Comparison of ENCODE assay signal across 1 cellular context in the genomic region with DNA sequence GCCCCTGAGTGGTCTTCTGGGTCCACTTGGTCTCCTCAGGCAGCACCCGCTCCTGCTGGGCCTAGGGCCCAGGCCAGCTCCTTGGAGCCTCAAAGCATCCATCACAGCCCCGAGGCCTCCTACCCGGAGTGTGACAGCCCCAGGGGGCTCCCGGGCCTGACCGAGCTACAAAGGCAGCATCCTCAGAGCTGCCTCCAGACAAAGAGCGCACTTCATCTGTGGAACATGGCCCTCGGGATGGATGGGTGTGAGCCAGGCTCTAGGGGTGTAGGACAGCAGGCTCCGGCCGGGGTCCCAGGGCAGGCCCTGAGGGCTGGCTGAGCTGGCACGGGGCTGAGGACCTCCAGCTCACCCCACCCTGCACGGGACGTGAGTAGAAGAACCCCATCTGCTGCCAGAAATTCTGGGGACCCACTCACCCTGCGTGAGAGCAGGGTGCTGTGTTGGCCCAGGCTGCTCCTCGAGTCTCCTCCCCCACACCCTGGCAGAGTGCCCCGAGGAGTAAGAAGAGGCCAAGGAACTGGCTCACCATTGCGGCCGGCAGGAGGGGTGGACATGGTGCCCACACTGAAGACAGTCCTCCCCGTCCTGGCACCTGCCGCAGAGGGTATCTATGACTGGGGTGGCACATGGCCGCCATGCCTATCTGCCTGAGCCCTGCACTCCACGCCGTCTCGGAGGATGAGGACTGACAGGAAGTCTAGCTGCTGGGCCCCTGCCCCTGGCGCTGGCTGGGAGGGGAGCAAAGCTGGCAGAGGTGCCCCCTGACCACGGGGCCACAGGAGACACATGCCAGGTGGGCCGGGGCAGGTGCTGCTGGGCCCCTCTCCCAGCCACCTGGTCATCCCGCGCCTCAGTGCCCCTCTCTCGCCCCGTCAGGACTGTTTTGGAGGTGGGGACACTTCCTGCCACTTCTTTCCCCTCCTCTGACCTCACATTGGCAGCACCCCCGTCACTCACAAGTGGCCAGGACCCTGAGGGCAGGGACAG.
TF ChIP-seq lines count a peak whose summit lies in the region.

No MANE protein-coding gene starts in this region.

TF ChIP-seq in HepG2, 621 proteins besides CTCF, POLR2A, EP300 and RAD21:
- no peak for TF ChIP-seq GATAD2A (CRISPR knock-in tag; IDR thresholded peaks at IDR 0.05)
- no peak for TF ChIP-seq THAP11 (CRISPR knock-in tag; IDR thresholded peaks at IDR 0.05)
- TF ChIP-seq ZNF777 (CRISPR knock-in tag; IDR thresholded peaks at IDR 0.05): no peak
- TF ChIP-seq ZNF678 (CRISPR knock-in tag; IDR thresholded peaks at IDR 0.05): no peak
- TF ChIP-seq HNRNPL (IDR thresholded peaks at IDR 0.05; ENCODE audit: low read depth, low read length): peak; percentile 80
- TF ChIP-seq KDM1A (CRISPR knock-in tag; IDR thresholded peaks at IDR 0.05): no peak
- no peak for TF ChIP-seq ZNF44 (CRISPR knock-in tag; IDR thresholded peaks at IDR 0.05)
- TF ChIP-seq, protein P1, sequence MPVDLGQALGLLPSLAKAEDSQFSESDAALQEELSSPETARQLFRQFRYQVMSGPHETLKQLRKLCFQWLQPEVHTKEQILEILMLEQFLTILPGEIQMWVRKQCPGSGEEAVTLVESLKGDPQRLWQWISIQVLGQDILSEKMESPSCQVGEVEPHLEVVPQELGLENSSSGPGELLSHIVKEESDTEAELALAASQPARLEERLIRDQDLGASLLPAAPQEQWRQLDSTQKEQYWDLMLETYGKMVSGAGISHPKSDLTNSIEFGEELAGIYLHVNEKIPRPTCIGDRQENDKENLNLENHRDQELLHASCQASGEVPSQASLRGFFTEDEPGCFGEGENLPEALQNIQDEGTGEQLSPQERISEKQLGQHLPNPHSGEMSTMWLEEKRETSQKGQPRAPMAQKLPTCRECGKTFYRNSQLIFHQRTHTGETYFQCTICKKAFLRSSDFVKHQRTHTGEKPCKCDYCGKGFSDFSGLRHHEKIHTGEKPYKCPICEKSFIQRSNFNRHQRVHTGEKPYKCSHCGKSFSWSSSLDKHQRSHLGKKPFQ (CRISPR knock-in tag; IDR thresholded peaks at IDR 0.05; ENCODE audit: insufficient replicate concordance): no peak
- no peak for TF ChIP-seq FOXA3 (CRISPR knock-in tag; IDR thresholded peaks at IDR 0.05)
- no peak for TF ChIP-seq DPF2 (CRISPR knock-in tag; IDR thresholded peaks at IDR 0.05; ENCODE audit: borderline replicate concordance, low read depth)
- no peak for TF ChIP-seq PRPF4 (IDR thresholded peaks at IDR 0.05; ENCODE audit: low read depth, low read length, poor library complexity, severe bottlenecking)
- TF ChIP-seq CREM (IDR thresholded peaks at IDR 0.05): no peak
- no peak for TF ChIP-seq CREM (CRISPR knock-in tag; IDR thresholded peaks at IDR 0.05)
- 0 out of 2 replicates have a peak, but pooled peaks have one; percentile 31 for TF ChIP-seq MYC (CRISPR knock-in tag; IDR thresholded peaks at IDR 0.05; ENCODE audit: borderline replicate concordance)
- no peak for TF ChIP-seq ZNF782 (CRISPR knock-in tag; IDR thresholded peaks at IDR 0.05; ENCODE audit: borderline replicate concordance)
- no peak for TF ChIP-seq ZNF441 (CRISPR knock-in tag; IDR thresholded peaks at IDR 0.05; ENCODE audit: borderline replicate concordance)
- no peak for TF ChIP-seq SP1 (IDR thresholded peaks at IDR 0.05)
- no peak for TF ChIP-seq SP1 (CRISPR knock-in tag; IDR thresholded peaks at IDR 0.05)
- TF ChIP-seq ZNF737 (CRISPR knock-in tag; IDR thresholded peaks at IDR 0.05; ENCODE audit: borderline replicate concordance): no peak
- no peak for TF ChIP-seq ARID4A (CRISPR knock-in tag; IDR thresholded peaks at IDR 0.05; ENCODE audit: borderline replicate concordance)
- TF ChIP-seq ISL2 (CRISPR knock-in tag; IDR thresholded peaks at IDR 0.05): no peak
- TF ChIP-seq HOXA3 (CRISPR knock-in tag; IDR thresholded peaks at IDR 0.05): 0 out of 2 replicates have a peak, but pooled peaks have one; percentile 34
- TF ChIP-seq AGO2 (optimal IDR thresholded peaks at IDR 0.05; ENCODE audit: low read depth, low read length): peak; percentile 26
- TF ChIP-seq FOXO1 (CRISPR knock-in tag; IDR thresholded peaks at IDR 0.05): no peak
- TF ChIP-seq ZNF687 (CRISPR knock-in tag; IDR thresholded peaks at IDR 0.05): 0 out of 2 replicates have a peak, but pooled peaks have one; percentile 3
- TF ChIP-seq ZNF484 (CRISPR knock-in tag; IDR thresholded peaks at IDR 0.05; ENCODE audit: borderline replicate concordance, low read depth): no peak
- TF ChIP-seq, protein P2, sequence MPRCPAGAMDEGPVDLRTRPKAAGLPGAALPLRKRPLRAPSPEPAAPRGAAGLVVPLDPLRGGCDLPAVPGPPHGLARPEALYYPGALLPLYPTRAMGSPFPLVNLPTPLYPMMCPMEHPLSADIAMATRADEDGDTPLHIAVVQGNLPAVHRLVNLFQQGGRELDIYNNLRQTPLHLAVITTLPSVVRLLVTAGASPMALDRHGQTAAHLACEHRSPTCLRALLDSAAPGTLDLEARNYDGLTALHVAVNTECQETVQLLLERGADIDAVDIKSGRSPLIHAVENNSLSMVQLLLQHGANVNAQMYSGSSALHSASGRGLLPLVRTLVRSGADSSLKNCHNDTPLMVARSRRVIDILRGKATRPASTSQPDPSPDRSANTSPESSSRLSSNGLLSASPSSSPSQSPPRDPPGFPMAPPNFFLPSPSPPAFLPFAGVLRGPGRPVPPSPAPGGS (CRISPR knock-in tag; IDR thresholded peaks at IDR 0.05): no peak
- TF ChIP-seq NFIC (IDR thresholded peaks at IDR 0.05; ENCODE audit: low read length): no peak
